Comparison of ENCODE assay signal across 8 cellular contexts in genomic region chr1:29121516-29121937, GRCh38.
DNase-seq lines count a peak whose midpoint lies in the region; FAIRE-seq lines count a peak whose summit lies in the region.

No MANE protein-coding gene starts in this region.

- intact Hi-C loops in dendritic cell treated with granulocyte-macrophage colony-stimulating factor and Interleukin-4, amounts not matched to agents 40 ng/mL and 50 ng/mL, for 4 days (cut with micrococcal nuclease) = no loop called here
- intact Hi-C loops in posterior cingulate gyrus (cut with DNase I) = no loop called here

- no peaks in the 10 kb centered on the region for H3K9me3 Mint-ChIP-seq in dendritic cell treated with granulocyte-macrophage colony-stimulating factor and Interleukin-4, amounts not matched to agents 40 ng/mL and 50 ng/mL, for 4 days

- H3K9me3 ChIP-seq in mucosa of rectum (ENCODE audit: control insufficient read depth in 2 of 2, low read length in 2 of 2) = no peaks in the 10 kb centered on the region

- no peak for FAIRE-seq in urothelium cell line (lab: Jason Lieb, UNC)

- peaks cover 15 to 20% of the 10 kb centered on the region in 2 donors for H3K4me1 ChIP-seq in mucosa of rectum (ENCODE audit: control insufficient read depth in 2 of 2, insufficient read depth in 2 of 2, low read length in 2 of 2)

- peak overlapping the region; percentile 21 for H3K4me3 Mint-ChIP-seq in dendritic cell treated with granulocyte-macrophage colony-stimulating factor and Interleukin-4, amounts not matched to agents 40 ng/mL and 50 ng/mL, for 4 days

- peak overlapping the region in 1 of 2 donors; percentile 57 for H3K9ac ChIP-seq in mucosa of rectum (ENCODE audit: low read depth in 1 of 2, low read length in 2 of 2)

- H3K27me3 Mint-ChIP-seq in dendritic cell treated with granulocyte-macrophage colony-stimulating factor and Interleukin-4, amounts not matched to agents 40 ng/mL and 50 ng/mL, for 4 days = peaks cover 60% of the 10 kb centered on the region

- no peak overlapping the region for H3K27ac Mint-ChIP-seq in dendritic cell treated with granulocyte-macrophage colony-stimulating factor and Interleukin-4, amounts not matched to agents 40 ng/mL and 50 ng/mL, for 4 days

- peak overlapping the region; percentile 16 to 44 for H3K4me3 ChIP-seq in mucosa of rectum (ENCODE audit: low read length in 2 of 2)

- H3K36me3 Mint-ChIP-seq in dendritic cell treated with granulocyte-macrophage colony-stimulating factor and Interleukin-4, amounts not matched to agents 40 ng/mL and 50 ng/mL, for 4 days (ENCODE audit: low read depth) = peaks cover 28% of the 10 kb centered on the region

- peaks cover 15% of the 10 kb centered on the region for H3K4me1 Mint-ChIP-seq in dendritic cell treated with granulocyte-macrophage colony-stimulating factor and Interleukin-4, amounts not matched to agents 40 ng/mL and 50 ng/mL, for 4 days (ENCODE audit: low read depth)

- peak; percentile 5 for DNase-seq in stimulated activated CD4-positive, alpha-beta T cell treated with anti-CD3 and anti-CD28 coated beads, Interleukin-1b, Interleukin-23, amount 100 ng/mL, for 48 hours
- DNase-seq in stimulated activated CD4-positive, alpha-beta T cell treated with anti-CD3 and anti-CD28 coated beads, Interleukin-12 subunit alpha, Interleukin-12 subunit beta, amount 100 ng/mL, for 4 hours = no peak
- DNase-seq in posterior cingulate gyrus (no peak), putamen (ENCODE audit: low spot score) (no peak), urothelium cell line (ENCODE audit: low spot score) (no peak), epidermal melanocyte (ENCODE audit: insufficient read length, low spot score) (no peak)

- H3K27me3 ChIP-seq in mucosa of rectum (ENCODE audit: control insufficient read depth in 2 of 2, insufficient read depth in 2 of 2, low read length in 2 of 2) = peaks cover 10 to 20% of the 10 kb centered on the region in 2 donors

- peak overlapping the region; percentile 75 to 86 for H3K27ac ChIP-seq in mucosa of rectum (ENCODE audit: low read depth in 2 of 2, low read length in 2 of 2)

- H3K36me3 ChIP-seq in mucosa of rectum (ENCODE audit: control insufficient read depth in 2 of 2, insufficient read depth in 2 of 2, low read length in 2 of 2) = peaks cover 4 to 6% of the 10 kb centered on the region in 2 donors
